1 cellular context compared by ENCODE assay signal in the genomic region with DNA sequence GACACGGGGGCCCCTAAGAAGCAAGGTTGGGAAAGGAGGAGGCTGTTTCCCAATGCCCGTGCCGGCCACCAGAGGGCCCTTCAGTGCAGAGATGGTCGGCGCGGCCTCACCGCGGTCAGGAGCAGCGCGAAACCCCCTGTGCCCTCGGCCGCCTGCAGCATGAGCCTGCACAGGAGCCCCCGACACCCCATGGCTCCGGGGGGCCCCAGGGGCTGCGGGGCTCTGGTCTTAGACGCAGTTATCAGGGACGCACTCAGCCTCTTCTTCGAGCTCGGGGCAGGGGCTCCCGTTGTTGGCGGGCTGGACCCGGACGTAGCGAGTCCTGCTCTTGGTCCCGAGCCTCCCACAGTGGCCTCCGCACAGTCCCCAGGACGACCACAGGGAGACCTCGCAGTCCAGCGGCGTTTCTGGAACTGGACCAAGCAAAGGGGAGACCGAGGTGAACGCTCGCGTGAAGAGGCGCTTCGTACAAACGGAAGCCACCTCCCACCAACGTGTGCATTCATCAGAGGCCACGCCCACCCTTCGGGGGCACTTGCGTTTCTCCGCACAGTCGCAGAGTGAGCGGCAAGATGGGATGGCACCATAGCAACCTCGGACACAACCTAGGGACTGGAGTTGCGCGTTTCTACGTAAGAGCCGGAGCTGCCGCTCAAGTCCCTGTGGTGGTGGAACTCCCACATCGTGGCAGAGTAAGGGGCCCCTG.
TF ChIP-seq lines count a peak whose summit lies in the region.

No MANE protein-coding gene starts in this region.

TF ChIP-seq in GM12878, 131 proteins besides CTCF, POLR2A, EP300 and RAD21 (continued from another document and continues in another):
- TF ChIP-seq ZNF217 (IDR thresholded peaks at IDR 0.05) (no peak), ZNF622 (IDR thresholded peaks at IDR 0.05) (no peak), BACH1 (IDR thresholded peaks at IDR 0.05; ENCODE audit: borderline replicate concordance) (peak; percentile 47; the same call in 1 of the 2 replicates), SIN3A (IDR thresholded peaks at IDR 0.05; ENCODE audit: low read depth, low read length) (no peak), SREBF1 (IDR thresholded peaks at IDR 0.05; ENCODE audit: low read length) (no peak), ZBTB4 (CRISPR knock-in tag; IDR thresholded peaks at IDR 0.05) (peak; percentile 41; the same call in 1 of the 2 replicates), CREM (IDR thresholded peaks at IDR 0.05; ENCODE audit: low read depth) (peak; percentile 29; the same call in 1 of the 2 replicates), NBN (IDR thresholded peaks at IDR 0.05) (no peak), E4F1 (IDR thresholded peaks at IDR 0.05; ENCODE audit: borderline replicate concordance, partially characterized antibody) (no peak), RFX5 (IDR thresholded peaks at IDR 0.05; ENCODE audit: low read depth, low read length) (0 out of 2 replicates have a peak, but pooled peaks have one; percentile 41), SUPT20H (IDR thresholded peaks at IDR 0.05; ENCODE audit: borderline replicate concordance, control insufficient read depth, low read depth, low read length) (no peak), ETV6 (conservative IDR thresholded peaks at IDR 0.05 in 1 of 2, IDR thresholded peaks at IDR 0.05 in 1 of 2; ENCODE audit: borderline replicate concordance in 1 of 2, low read depth in 1 of 2) (no peak), HDAC2 (IDR thresholded peaks at IDR 0.05) (no peak), E2F8 (IDR thresholded peaks at IDR 0.05; ENCODE audit: low read depth, partially characterized antibody) (no peak), STAT1 (conservative IDR thresholded peaks at IDR 0.05) (0 out of 2 replicates have a peak, but pooled peaks have one; percentile 48), TCF7 (IDR thresholded peaks at IDR 0.05; ENCODE audit: borderline replicate concordance) (no peak), NKRF (conservative IDR thresholded peaks at IDR 0.05) (peak; percentile 57), SUZ12 (IDR thresholded peaks at IDR 0.05; ENCODE audit: unreplicated experiment) (no peak), RB1 (IDR thresholded peaks at IDR 0.05; ENCODE audit: borderline replicate concordance) (peak; percentile 91; the same call in 1 of the 2 replicates), CBX3 (IDR thresholded peaks at IDR 0.05; ENCODE audit: borderline replicate concordance, low read depth) (no peak), MYC (IDR thresholded peaks at IDR 0.05; ENCODE audit: insufficient read depth, insufficient read length, insufficient replicate concordance, low read length, severe bottlenecking) (peak; percentile 71), ZZZ3 (IDR thresholded peaks at IDR 0.05; ENCODE audit: control insufficient read depth, insufficient read length, low read depth) (no peak), ZNF274 (IDR thresholded peaks at IDR 0.05; ENCODE audit: insufficient read depth, insufficient read length) (no peak), POU2F2 (IDR thresholded peaks at IDR 0.05; ENCODE audit: borderline replicate concordance, low read depth, low read length) (no peak; the same call in 2 of the 3 replicates), RELA (IDR thresholded peaks at IDR 0.05; ENCODE audit: borderline replicate concordance, partially characterized antibody) (no peak), TBL1XR1 (IDR thresholded peaks at IDR 0.05; ENCODE audit: low read depth, low read length) (no peak), ZBED1 (IDR thresholded peaks at IDR 0.05; ENCODE audit: borderline replicate concordance) (no peak), SIX5 (IDR thresholded peaks at IDR 0.05; ENCODE audit: low read depth, low read length, severe bottlenecking) (no peak), TARDBP (IDR thresholded peaks at IDR 0.05; ENCODE audit: borderline replicate concordance) (no peak), CHD2 (IDR thresholded peaks at IDR 0.05; ENCODE audit: borderline replicate concordance, low read depth, low read length) (peak; percentile 93), YY1 (IDR thresholded peaks at IDR 0.05; ENCODE audit: low read depth, low read length) (peak; percentile 61), HCFC1 (IDR thresholded peaks at IDR 0.05; ENCODE audit: low read length) (0 out of 2 replicates have a peak, but pooled peaks have one; percentile 7), USF2 (IDR thresholded peaks at IDR 0.05; ENCODE audit: borderline replicate concordance, low read depth, low read length) (no peak), NR2C1 (IDR thresholded peaks at IDR 0.05) (no peak), POLR2AphosphoS5 (IDR thresholded peaks at IDR 0.05; ENCODE audit: low read length) (peak; percentile 77), RUNX3 (IDR thresholded peaks at IDR 0.05; ENCODE audit: low read length) (peak; percentile 79)
- TF ChIP-seq, protein P1, sequence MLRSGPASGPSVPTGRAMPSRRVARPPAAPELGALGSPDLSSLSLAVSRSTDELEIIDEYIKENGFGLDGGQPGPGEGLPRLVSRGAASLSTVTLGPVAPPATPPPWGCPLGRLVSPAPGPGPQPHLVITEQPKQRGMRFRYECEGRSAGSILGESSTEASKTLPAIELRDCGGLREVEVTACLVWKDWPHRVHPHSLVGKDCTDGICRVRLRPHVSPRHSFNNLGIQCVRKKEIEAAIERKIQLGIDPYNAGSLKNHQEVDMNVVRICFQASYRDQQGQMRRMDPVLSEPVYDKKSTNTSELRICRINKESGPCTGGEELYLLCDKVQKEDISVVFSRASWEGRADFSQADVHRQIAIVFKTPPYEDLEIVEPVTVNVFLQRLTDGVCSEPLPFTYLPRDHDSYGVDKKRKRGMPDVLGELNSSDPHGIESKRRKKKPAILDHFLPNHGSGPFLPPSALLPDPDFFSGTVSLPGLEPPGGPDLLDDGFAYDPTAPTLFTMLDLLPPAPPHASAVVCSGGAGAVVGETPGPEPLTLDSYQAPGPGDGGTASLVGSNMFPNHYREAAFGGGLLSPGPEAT (IDR thresholded peaks at IDR 0.05; ENCODE audit: low read depth), result no peak
- TF ChIP-seq, protein P2, sequence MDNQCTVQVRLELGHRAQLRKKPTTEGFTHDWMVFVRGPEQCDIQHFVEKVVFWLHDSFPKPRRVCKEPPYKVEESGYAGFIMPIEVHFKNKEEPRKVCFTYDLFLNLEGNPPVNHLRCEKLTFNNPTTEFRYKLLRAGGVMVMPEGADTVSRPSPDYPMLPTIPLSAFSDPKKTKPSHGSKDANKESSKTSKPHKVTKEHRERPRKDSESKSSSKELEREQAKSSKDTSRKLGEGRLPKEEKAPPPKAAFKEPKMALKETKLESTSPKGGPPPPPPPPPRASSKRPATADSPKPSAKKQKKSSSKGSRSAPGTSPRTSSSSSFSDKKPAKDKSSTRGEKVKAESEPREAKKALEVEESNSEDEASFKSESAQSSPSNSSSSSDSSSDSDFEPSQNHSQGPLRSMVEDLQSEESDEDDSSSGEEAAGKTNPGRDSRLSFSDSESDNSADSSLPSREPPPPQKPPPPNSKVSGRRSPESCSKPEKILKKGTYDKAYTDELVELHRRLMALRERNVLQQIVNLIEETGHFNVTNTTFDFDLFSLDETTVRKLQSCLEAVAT (IDR thresholded peaks at IDR 0.05), result peak; percentile 66; the same call in 1 of the 2 replicates
- TF ChIP-seq, protein P3, sequence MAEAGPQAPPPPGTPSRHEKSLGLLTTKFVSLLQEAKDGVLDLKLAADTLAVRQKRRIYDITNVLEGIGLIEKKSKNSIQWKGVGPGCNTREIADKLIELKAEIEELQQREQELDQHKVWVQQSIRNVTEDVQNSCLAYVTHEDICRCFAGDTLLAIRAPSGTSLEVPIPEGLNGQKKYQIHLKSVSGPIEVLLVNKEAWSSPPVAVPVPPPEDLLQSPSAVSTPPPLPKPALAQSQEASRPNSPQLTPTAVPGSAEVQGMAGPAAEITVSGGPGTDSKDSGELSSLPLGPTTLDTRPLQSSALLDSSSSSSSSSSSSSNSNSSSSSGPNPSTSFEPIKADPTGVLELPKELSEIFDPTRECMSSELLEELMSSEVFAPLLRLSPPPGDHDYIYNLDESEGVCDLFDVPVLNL (IDR thresholded peaks at IDR 0.05; ENCODE audit: low read depth, low read length), result no peak
- TF ChIP-seq, protein P4, sequence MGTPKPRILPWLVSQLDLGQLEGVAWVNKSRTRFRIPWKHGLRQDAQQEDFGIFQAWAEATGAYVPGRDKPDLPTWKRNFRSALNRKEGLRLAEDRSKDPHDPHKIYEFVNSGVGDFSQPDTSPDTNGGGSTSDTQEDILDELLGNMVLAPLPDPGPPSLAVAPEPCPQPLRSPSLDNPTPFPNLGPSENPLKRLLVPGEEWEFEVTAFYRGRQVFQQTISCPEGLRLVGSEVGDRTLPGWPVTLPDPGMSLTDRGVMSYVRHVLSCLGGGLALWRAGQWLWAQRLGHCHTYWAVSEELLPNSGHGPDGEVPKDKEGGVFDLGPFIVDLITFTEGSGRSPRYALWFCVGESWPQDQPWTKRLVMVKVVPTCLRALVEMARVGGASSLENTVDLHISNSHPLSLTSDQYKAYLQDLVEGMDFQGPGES (IDR thresholded peaks at IDR 0.05), result no peak
